Comparison of ENCODE assay signal across 23 cellular contexts in the genomic region with DNA sequence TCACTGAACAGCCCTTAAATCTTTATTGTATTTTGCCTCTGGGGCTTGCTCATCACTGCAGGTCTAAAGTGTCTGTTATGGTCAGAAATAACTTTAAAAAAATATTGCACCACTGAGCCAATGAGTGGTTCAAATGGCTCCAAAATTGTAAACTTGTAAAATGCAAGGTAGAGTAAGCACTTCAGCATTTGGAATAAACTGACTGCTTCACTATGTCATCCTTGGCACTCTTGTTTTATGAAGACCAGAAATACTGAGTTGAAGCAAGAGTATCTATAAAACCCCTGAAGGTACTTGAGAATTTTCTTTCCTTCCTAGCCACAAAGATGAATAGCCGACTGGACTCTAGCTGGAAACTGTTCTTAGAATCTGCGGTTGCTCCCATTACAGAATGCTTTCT.
"Had no signal": no experiment of that assay in that cellular context is flagged by ENCODE, and none has a peak within 500 bp of the region (broad histone marks: within the 10 kb centered on the region; RNA-seq: fewer than 3 reads in every experiment).

No MANE protein-coding gene starts in this region.

- DNase-seq: effector CD4-positive, alpha-beta T cell; endodermal cell; erythroblast; foreskin keratinocyte; head of caudate nucleus; hippocampal formation; kidney glomerular epithelial cell; mesendoderm; naive B cell; posterior cingulate gyrus; sigmoid colon; stimulated activated CD4-positive, alpha-beta T cell treated with anti-CD3 and anti-CD28 coated beads, Interleukin-2, amount 100 ng/mL, for 24 hours; stimulated activated CD4-positive, alpha-beta T cell treated with anti-CD3 and anti-CD28 coated beads, Interleukin-4, amount 100 ng/mL, for 4 hours; stimulated activated naive B cell treated with anti-CD40 and anti-IgM and Interleukin-4, amounts not matched to agents 10 μg/mL and 1 μg/mL and 100 μg/mL, for 72 hours; stimulated activated naive CD8-positive, alpha-beta T cell treated with anti-CD3 and anti-CD28 coated beads, Interleukin-15, amount 100 ng/mL, for 72 hours; substantia nigra; transverse colon had no signal

- FAIRE-seq: islet of Langerhans had no signal

- H3K36me3 ChIP-seq: neutrophil, right atrium auricular region, sigmoid colon, thoracic aorta, transverse colon had no signal

- H3K27me3 ChIP-seq: foreskin keratinocyte, neutrophil, right atrium auricular region, sigmoid colon, transverse colon had no signal

- H3K4me1 ChIP-seq: foreskin keratinocyte, right atrium auricular region, transverse colon had no signal

- H3K9me3 ChIP-seq: neutrophil, right atrium auricular region, sigmoid colon, thoracic aorta, transverse colon had no signal

- H3K27ac ChIP-seq: coronary artery, foreskin keratinocyte, neutrophil, right atrium auricular region, sigmoid colon, skin epidermis, thoracic aorta, transverse colon had no signal

- H3K4me3 ChIP-seq: coronary artery, right atrium auricular region, sigmoid colon, skin epidermis, thoracic aorta, transverse colon had no signal

- ATAC-seq: foreskin keratinocyte; stimulated activated naive B cell treated with anti-CD40 and anti-IgM and Interleukin-4, amounts not matched to agents 10 μg/mL and 1 μg/mL and 100 μg/mL, for 72 hours; stimulated activated naive CD8-positive, alpha-beta T cell treated with anti-CD3 and anti-CD28 coated beads, Interleukin-15, amount 100 ng/mL, for 72 hours had no signal
